Comparison of ENCODE assay signal across 1 cellular context in the genomic region with DNA sequence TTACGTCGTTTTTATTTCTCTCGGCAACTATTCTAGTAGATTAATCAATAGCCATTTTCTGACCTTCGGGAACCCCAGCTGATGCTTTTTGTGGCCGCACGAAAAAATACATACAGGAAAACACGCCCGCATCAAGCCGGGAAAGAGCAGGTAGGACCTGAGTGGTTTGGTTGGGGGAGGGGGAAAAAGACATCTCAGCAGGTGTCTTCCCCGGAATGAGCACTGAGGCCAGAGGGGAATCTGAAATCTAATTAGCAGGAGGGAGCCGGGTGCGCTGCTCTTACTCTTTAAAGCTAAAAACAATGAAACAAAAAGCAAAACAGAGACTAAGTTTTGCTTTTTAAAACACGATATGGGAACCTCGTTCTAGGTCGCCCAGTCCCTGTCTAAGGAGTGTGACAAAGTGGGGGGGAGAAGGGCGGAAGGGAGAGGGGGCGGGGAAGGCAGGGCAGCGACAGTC.
TF ChIP-seq lines count a peak whose summit lies in the region.

No MANE protein-coding gene starts in this region.

TF ChIP-seq in H1, 55 proteins besides CTCF, POLR2A, EP300 and RAD21 (continued from another document):
- no peak; the same call in 1 of the 2 replicates for TF ChIP-seq TAF1 (IDR thresholded peaks at IDR 0.05; ENCODE audit: low read depth, low read length)
- no peak for TF ChIP-seq EGR1 (IDR thresholded peaks at IDR 0.05; ENCODE audit: borderline replicate concordance, low read depth, low read length)
- TF ChIP-seq BCL11A (IDR thresholded peaks at IDR 0.05; ENCODE audit: low read depth in 2 of 2, low read length in 2 of 2), result no peak
- TF ChIP-seq, protein P1, sequence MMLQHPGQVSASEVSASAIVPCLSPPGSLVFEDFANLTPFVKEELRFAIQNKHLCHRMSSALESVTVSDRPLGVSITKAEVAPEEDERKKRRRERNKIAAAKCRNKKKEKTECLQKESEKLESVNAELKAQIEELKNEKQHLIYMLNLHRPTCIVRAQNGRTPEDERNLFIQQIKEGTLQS (IDR thresholded peaks at IDR 0.05; ENCODE audit: insufficient read depth, low read depth, low read length), result no peak
- TF ChIP-seq CHD2 (IDR thresholded peaks at IDR 0.05; ENCODE audit: low read length), result no peak
- TF ChIP-seq JUND (IDR thresholded peaks at IDR 0.05; ENCODE audit: low read length), result no peak
- no peak for TF ChIP-seq YY1 (IDR thresholded peaks at IDR 0.05; ENCODE audit: low read depth, low read length)
- TF ChIP-seq CEBPB (IDR thresholded peaks at IDR 0.05; ENCODE audit: low read depth, low read length), result no peak
- 0 out of 4 replicates have a peak, but pooled peaks of 1 of the 2 experiments have one; percentile 63 for TF ChIP-seq SIN3A (conservative IDR thresholded peaks at IDR 0.05 in 1 of 2, IDR thresholded peaks at IDR 0.05 in 1 of 2; ENCODE audit: low read depth in 1 of 2, low read length in 2 of 2)
